9 cellular contexts compared by ENCODE assay signal in genomic region chr6:33172307-33173227, GRCh38. TPM values are rescaled to one million over a fixed set of nuclear protein-coding genes. Genes with fewer than 3 reads are reported as not detected.
A peak's percentile ranks its signal among the peaks of the same experiment; 100 is the strongest.
DNase-seq lines count a peak whose midpoint lies in the region; ATAC-seq, FAIRE-seq and TF ChIP-seq lines count a peak whose summit lies in the region.
"Had no signal": no experiment of that assay in that cellular context is flagged by ENCODE, and none has a peak within 500 bp of the region (broad histone marks: within the 10 kb centered on the region; RNA-seq: fewer than 3 reads in every experiment).

No MANE protein-coding gene starts in this region.

- TF ChIP-seq EP300 in A549 (IDR thresholded peaks at IDR 0.05) = no peak

- peak; percentile 66 to 78; a peak in 4 of 6 replicates for ATAC-seq in A549
- ATAC-seq in GM21360 (IDR thresholded peaks at IDR 0.05; ENCODE audit: unreplicated experiment) = no peak
- ATAC-seq: naive thymus-derived CD8-positive, alpha-beta T cell had no signal

- CTCF ChIA-PET in A549 (lab: Yijun Ruan, JAX) = interaction anchor here (0.6 to 3.9 kb wide), 33 partner anchors 8 to 757 kb away, joined by 3 to 27 read pairs (median 5); no protein-coding TSS in a partner anchor

- DNase-seq in A549 (ENCODE audit: low read depth in 1 of 2, low spot score in 1 of 2) (peak; percentile 36 to 69), GM20000 (ENCODE audit: low spot score) (peak; percentile 70), UCSD-AML1 (lab: John Stamatoyannopoulos, UW; ENCODE audit: unreplicated experiment) (peak; percentile 21), iPS-NIHi11 (ENCODE audit: low spot score) (peak; percentile 86), NCI-H748 (lab: John Stamatoyannopoulos, UW; ENCODE audit: unreplicated experiment) (no peak), cortex of kidney (lab: John Stamatoyannopoulos, UW) (no peak)
- DNase-seq in activated CD4-positive, alpha-beta T cell treated with anti-CD3 and anti-CD28 coated beads, Interleukin-2, amount 50 U/mL, for 1 hour = no peak

- TF ChIP-seq RAD21 in A549 (conservative IDR thresholded peaks at IDR 0.05 in 1 of 2, IDR thresholded peaks at IDR 0.05 in 1 of 2) = peak; percentile 66 to 75

- H3K4me2 ChIP-seq in A549 = no peak overlapping the region

- no peaks in the 10 kb centered on the region for H3K4me1 ChIP-seq in A549

- H3K9me3 ChIP-seq in A549 = no peaks in the 10 kb centered on the region

- TF ChIP-seq CTCF in A549 (IDR thresholded peaks at IDR 0.05) (peak; percentile 45), GM20000 (IDR thresholded peaks at IDR 0.05; ENCODE audit: extremely low read depth, missing control alignments) (peak; percentile 65)

- POLR2A ChIA-PET in A549 (lab: Yijun Ruan, JAX) = no interaction called here

- H3K27ac ChIP-seq in A549 = peak overlapping the region in 1 of 2 experiments; percentile 64; a peak in 1 of 6 replicates

- 20% methylated on average over 3 of the region's 12 CpGs for WGBS in A549 (ENCODE audit: missing lambda C conversion rate)

- no peak for TF ChIP-seq POLR2A in A549 (IDR thresholded peaks at IDR 0.05; ENCODE audit: low read length)

- no peak overlapping the region for H3K4me3 ChIP-seq in A549

- FAIRE-seq in A549 (lab: Jason Lieb, UNC) = no peak

TF ChIP-seq in A549, 52 proteins besides CTCF, POLR2A, EP300 and RAD21:
- TF ChIP-seq SMC3 (IDR thresholded peaks at IDR 0.05) = peak; percentile 38; the same call in 1 of the 3 replicates
- no peak for TF ChIP-seq FOSL2 (IDR thresholded peaks at IDR 0.05)
- no peak for TF ChIP-seq FOSL2 (CRISPR knock-in tag; IDR thresholded peaks at IDR 0.05)
TF ChIP-seq in A549: peak in this region for 1.

RNA-seq across cellular contexts. Expression of gene COL11A2, which starts 19.7 kb away (rescaled TPM):
- polyA plus RNA-seq in A549 (2011; rRNA removed) = 0.66 and 0.73 TPM in 2 replicates
- 0.40 and 0.47 TPM in 2 replicates for polyA plus RNA-seq in A549 (2012; cell fraction: cytosol; rRNA removed)
- polyA plus RNA-seq in A549 (2012; cell fraction: nucleus; rRNA removed) = 5.3 and 6.0 TPM in 2 replicates
- polyA plus RNA-seq in A549 (2017; fragmentation: RNase III; extraction: RNeasy Plus Mini Kit Qiagen cat#74134 plus additional on column Dnase treatment) = 0.93 to 1.3 TPM (median 1.1 TPM) in 3 replicates
- 0.19 and 0.33 TPM in 2 replicates for polyA minus RNA-seq in A549 (2011; rRNA and poly(A)+ RNA removed)

RNA-seq across cellular contexts. Expression of gene RXRB, which starts 27.9 kb away (rescaled TPM):
- polyA plus RNA-seq in A549 (2011; rRNA removed) (15.6 and 21.1 TPM in 2 replicates), A549 (2017; fragmentation: RNase III; extraction: RNeasy Plus Mini Kit Qiagen cat#74134 plus additional on column Dnase treatment) (19.1 to 21.3 TPM (median 20.3 TPM) in 3 replicates)
- 13.6 and 18.5 TPM in 2 replicates for polyA plus RNA-seq in A549 (2012; cell fraction: cytosol; rRNA removed)
- polyA plus RNA-seq in A549 (2012; cell fraction: nucleus; rRNA removed) = 43.2 and 51.7 TPM in 2 replicates
- 24.3 and 29.0 TPM in 2 replicates for polyA minus RNA-seq in A549 (2011; rRNA and poly(A)+ RNA removed)

RNA-seq across cellular contexts. Expression of gene SLC39A7, which starts 28.1 kb away (rescaled TPM):
- 59.0 and 66.5 TPM in 2 replicates for polyA plus RNA-seq in A549 (2011; rRNA removed)
- 64.6 and 64.9 TPM in 2 replicates for polyA plus RNA-seq in A549 (2012; cell fraction: cytosol; rRNA removed)
- 47.0 and 53.6 TPM in 2 replicates for polyA plus RNA-seq in A549 (2012; cell fraction: nucleus; rRNA removed)
- 104 to 125 TPM (median 122 TPM) in 3 replicates for polyA plus RNA-seq in A549 (2017; fragmentation: RNase III; extraction: RNeasy Plus Mini Kit Qiagen cat#74134 plus additional on column Dnase treatment)
- 37.2 and 39.7 TPM in 2 replicates for polyA minus RNA-seq in A549 (2011; rRNA and poly(A)+ RNA removed)

RNA-seq across cellular contexts. Expression of gene HSD17B8, which starts 31.9 kb away (rescaled TPM):
- polyA plus RNA-seq in A549 (2011; rRNA removed) = 15.9 and 16.5 TPM in 2 replicates
- 35.1 and 37.4 TPM in 2 replicates for polyA plus RNA-seq in A549 (2012; cell fraction: cytosol; rRNA removed)
- 33.3 and 45.0 TPM in 2 replicates for polyA plus RNA-seq in A549 (2012; cell fraction: nucleus; rRNA removed)
- polyA plus RNA-seq in A549 (2017; fragmentation: RNase III; extraction: RNeasy Plus Mini Kit Qiagen cat#74134 plus additional on column Dnase treatment) = 9.3 to 9.6 TPM (median 9.5 TPM) in 3 replicates
- 13.6 and 16.6 TPM in 2 replicates for polyA minus RNA-seq in A549 (2011; rRNA and poly(A)+ RNA removed)

RNA-seq across cellular contexts. Expression of gene RING1, which starts 35.7 kb away (rescaled TPM):
- polyA plus RNA-seq in A549 (2011; rRNA removed) = 12.7 and 14.6 TPM in 2 replicates
- 25.2 and 28.3 TPM in 2 replicates for polyA plus RNA-seq in A549 (2012; cell fraction: cytosol; rRNA removed)
- 28.3 and 35.9 TPM in 2 replicates for polyA plus RNA-seq in A549 (2012; cell fraction: nucleus; rRNA removed)
- 31.4 to 39.0 TPM (median 35.0 TPM) in 3 replicates for polyA plus RNA-seq in A549 (2017; fragmentation: RNase III; extraction: RNeasy Plus Mini Kit Qiagen cat#74134 plus additional on column Dnase treatment)
- polyA minus RNA-seq in A549 (2011; rRNA and poly(A)+ RNA removed) = 12.6 and 14.2 TPM in 2 replicates

Comparison
In these comparisons a context has a peak if more than half of its experiments do, and no peak if none do; other contexts are left out.
1. DNase-seq: peak in A549 (2 of 2), GM20000 (single experiment), UCSD-AML1 (single experiment) and iPS-NIHi11 (single experiment); none in NCI-H748 (single experiment), cortex of kidney (single experiment) and activated CD4-positive, alpha-beta T cell treated with anti-CD3 and anti-CD28 coated beads, Interleukin-2, amount 50 U/mL, for 1 hour (single experiment).